Comparison of ENCODE assay signal across 8 cellular contexts in genomic region chr10:78656815-78657621, GRCh38.
DNase-seq lines count a peak whose midpoint lies in the region; ATAC-seq and TF ChIP-seq lines count a peak whose summit lies in the region.

No MANE protein-coding gene starts in this region.

- H3K27me3 ChIP-seq in HUES6 (ENCODE audit: control insufficient read depth, insufficient read depth, low read length) (peaks cover 4% of the 10 kb centered on the region; the same call in 1 of the 2 replicates), prostate gland (replicated peaks; ENCODE audit: insufficient read depth) (no peaks in the 10 kb centered on the region), mammary epithelial cell (ENCODE audit: insufficient read depth, low read length) (no peaks in the 10 kb centered on the region)

- H3K9ac ChIP-seq in HUES6 (ENCODE audit: low read length) (peak overlapping the region; percentile 40), mammary epithelial cell (ENCODE audit: insufficient read depth, low read length) (no peak overlapping the region)

- no peak overlapping the region for H3K4me2 ChIP-seq in mammary epithelial cell (ENCODE audit: insufficient read depth, low read depth, low read length)

- WGBS in prostate gland = 33% methylated on average over 24 of the region's 24 CpGs
- WGBS in mammary epithelial cell (ENCODE audit: low coverage, missing lambda C conversion rate) = 69% methylated on average over 16 of the region's 24 CpGs

- H3K27ac ChIP-seq in HUES6 (ENCODE audit: low read depth, low read length) = no peak overlapping the region
- no peak overlapping the region for H3K27ac ChIP-seq in prostate gland
- H3K27ac ChIP-seq in mammary epithelial cell (ENCODE audit: insufficient read depth, low read depth, low read length) = no peak overlapping the region

- no peaks in the 10 kb centered on the region for H3K79me2 ChIP-seq in mammary epithelial cell (ENCODE audit: insufficient read depth, low read length)

- H3K4me3 ChIP-seq in HUES6 (ENCODE audit: low read depth, low read length) (no peak overlapping the region), prostate gland (no peak overlapping the region), mammary epithelial cell (replicated peaks in 1 of 3; ENCODE audit: insufficient read depth in 1 of 3, low read depth in 2 of 3, low read length in 3 of 3) (no peak overlapping the region)

- no peak for ATAC-seq in HG02798 (IDR thresholded peaks at IDR 0.05; ENCODE audit: poor library complexity, unreplicated experiment)

- H3K9me3 ChIP-seq in HUES6 (ENCODE audit: control insufficient read depth, insufficient read depth, low read depth, low read length) (no peaks in the 10 kb centered on the region), prostate gland (no peaks in the 10 kb centered on the region), mammary epithelial cell (replicated peaks; ENCODE audit: insufficient read depth, low read length) (no peaks in the 10 kb centered on the region)

- in situ Hi-C loops in mammary epithelial cell (cut with MboI; ENCODE audit: low sequenced_read_pairs in 2 of 2) = loop anchor here in 1 of 2 donors (25.0 kb wide), 1 partner anchor 405 kb away; the partner anchor contains the start of gene ZMIZ1

- peaks cover 4% of the 10 kb centered on the region; the same call in 1 of the 2 replicates for H3K4me1 ChIP-seq in HUES6 (ENCODE audit: control insufficient read depth, insufficient read depth, low read length)
- peaks cover 3% of the 10 kb centered on the region for H3K4me1 ChIP-seq in prostate gland (replicated peaks)
- no peaks in the 10 kb centered on the region for H3K4me1 ChIP-seq in mammary epithelial cell (ENCODE audit: insufficient read depth, low read length)

- H3K36me3 ChIP-seq in HUES6 (ENCODE audit: control insufficient read depth, insufficient read depth, low read length) (no peaks in the 10 kb centered on the region), prostate gland (no peaks in the 10 kb centered on the region), mammary epithelial cell (ENCODE audit: insufficient read depth, low read length) (no peaks in the 10 kb centered on the region)

- TF ChIP-seq CTCF in prostate gland (IDR thresholded peaks at IDR 0.05) (no peak), mammary epithelial cell (conservative IDR thresholded peaks at IDR 0.05 in 1 of 2, IDR thresholded peaks at IDR 0.05 in 1 of 2; ENCODE audit: extremely low read depth in 1 of 2, insufficient read depth in 1 of 2, low read depth in 1 of 2, low read length in 2 of 2) (no peak), GM10266 (IDR thresholded peaks at IDR 0.05; ENCODE audit: control insufficient read depth, insufficient read depth, low read depth, missing control alignments) (no peak)

- dilution Hi-C loops in mammary epithelial cell (cut with HindIII; ENCODE audit: low sequenced_read_pairs) = loop anchor here (10.0 kb wide), 1 partner anchor 378 kb away; no protein-coding TSS in a partner anchor

- H2AFZ ChIP-seq in mammary epithelial cell (ENCODE audit: low read depth, low read length) = no peak overlapping the region

- intact Hi-C loops in prostate gland (cut with DNase I) = loop anchor here (5.0 to 10.0 kb wide), 4 partner anchors 225 to 612 kb away; no protein-coding TSS in a partner anchor
- intact Hi-C loops in mammary epithelial cell (cut with micrococcal nuclease) = loop anchor here (1.0 to 10.0 kb wide), 3 partner anchors 352 to 610 kb away; no protein-coding TSS in a partner anchor

- TF ChIP-seq POLR2A in prostate gland (IDR thresholded peaks at IDR 0.05) = no peak

- peak in 51 of 56 donors; percentile 5 to 78 (median 39) for DNase-seq in amygdala (lab: John Stamatoyannopoulos, UW)
- DNase-seq in islet precursor cell = peak; percentile 86
- peak; percentile 39 for DNase-seq in prostate gland (ENCODE audit: low spot score)
- DNase-seq in mammary epithelial cell = no peak
- no peak for DNase-seq in GM10266 (ENCODE audit: extremely low spot score)
- DNase-seq in DMS153 treated with DMSO at 0.1 percent for 48 hours (lab: John Stamatoyannopoulos, UW; ENCODE audit: unreplicated experiment) = no peak

- H4K20me1 ChIP-seq in mammary epithelial cell (ENCODE audit: insufficient read depth, low read length) = no peaks in the 10 kb centered on the region

- BruUV-seq in mammary epithelial cell (replicated peaks; lab: Mats Ljungman, UMichigan) = no TSS peak

- CTCF ChIA-PET in mammary epithelial cell (lab: Charles Lee; ENCODE audit: low non-redundant PET) = no interaction called here

Comparison
In these comparisons a context has a peak if more than half of its experiments do, and no peak if none do; other contexts are left out.
1. DNase-seq: peak in amygdala (51 of 56), islet precursor cell (single experiment) and prostate gland (single experiment); none in mammary epithelial cell (single experiment), GM10266 (single experiment) and DMS153 treated with DMSO at 0.1 percent for 48 hours (single experiment).